ENCODE assay signal across 10 cellular contexts in genomic region chr1:206705744-206706297, GRCh38. TPM values are rescaled to one million over a fixed set of nuclear protein-coding genes. Genes with fewer than 3 reads are reported as not detected.
A peak's percentile ranks its signal among the peaks of the same experiment; 100 is the strongest.
DNase-seq lines count a peak whose midpoint lies in the region; ATAC-seq, FAIRE-seq and TF ChIP-seq lines count a peak whose summit lies in the region.
"Had no signal": no experiment of that assay in that cellular context is flagged by ENCODE, and none has a peak within 500 bp of the region (broad histone marks: within the 10 kb centered on the region; RNA-seq: fewer than 3 reads in every experiment).

No MANE protein-coding gene starts in this region.

- H4K20me1 ChIP-seq in astrocyte (ENCODE audit: insufficient read depth, low read length), result peaks cover 100% of the 10 kb centered on the region

- TF ChIP-seq CTCF in heart left ventricle (IDR thresholded peaks at IDR 0.05) (no peak), astrocyte (IDR thresholded peaks at IDR 0.05; ENCODE audit: insufficient read depth, low read depth, low read length) (no peak), vagina (IDR thresholded peaks at IDR 0.05) (no peak)

- peak in 1 of 5 donors; percentile 38 for DNase-seq in heart left ventricle
- DNase-seq in cardiac septum (ENCODE audit: low spot score), result no peak
- peak; percentile 47 for DNase-seq in astrocyte (ENCODE audit: low read depth)
- DNase-seq in mesenteric fat pad (ENCODE audit: low spot score), result peak; percentile 26
- DNase-seq in vagina (ENCODE audit: extremely low spot score in 2 of 2), result no peak
- DNase-seq in DMS153 treated with DMSO at 0.1 percent for 48 hours (lab: John Stamatoyannopoulos, UW; ENCODE audit: unreplicated experiment), result no peak
- no peak for DNase-seq in NCI-H1092 treated with DMSO at 0.1 percent for 48 hours (lab: John Stamatoyannopoulos, UW)
- DNase-seq: DND-41, SW 1271 had no signal

- ATAC-seq in heart left ventricle, result peak in 2 of 4 donors; percentile 3 to 51
- ATAC-seq in GM21423 (IDR thresholded peaks at IDR 0.05; ENCODE audit: unreplicated experiment), result no peak

- H3K36me3 ChIP-seq in heart left ventricle (peaks cover 0 to 2% (median 0%) of the 10 kb centered on the region in 9 donors), astrocyte (ENCODE audit: insufficient read depth, low read length) (no peaks in the 10 kb centered on the region), vagina (no peaks in the 10 kb centered on the region)

- H3K27me3 Mint-ChIP-seq in astrocyte (ENCODE audit: low read depth, unreplicated experiment), result no peaks in the 10 kb centered on the region

- TF ChIP-seq POLR2A in heart left ventricle (IDR thresholded peaks at IDR 0.05) (no peak), vagina (IDR thresholded peaks at IDR 0.05) (no peak)

- no peaks in the 10 kb centered on the region for H3K9me3 Mint-ChIP-seq in astrocyte (ENCODE audit: unreplicated experiment)

- peak overlapping the region; percentile 18 for H3K4me3 Mint-ChIP-seq in astrocyte (ENCODE audit: unreplicated experiment)

- H3K9me3 ChIP-seq in heart left ventricle (no peaks in the 10 kb centered on the region), astrocyte (ENCODE audit: insufficient read depth, low read depth, low read length) (no peaks in the 10 kb centered on the region), vagina (no peaks in the 10 kb centered on the region)

- intact Hi-C loops in heart left ventricle (cut with DNase I), result loop anchor here in 1 of 10 donors (2.0 kb wide), 1 partner anchor 19 kb away; no protein-coding TSS in a partner anchor
- intact Hi-C loops in cardiac septum (cut with DNase I), result no loop called here
- intact Hi-C loops in vagina (cut with DNase I), result no loop called here

- H3K4me1 Mint-ChIP-seq in astrocyte (ENCODE audit: low read depth, unreplicated experiment), result peaks cover 69% of the 10 kb centered on the region

- H3K27ac ChIP-seq in heart left ventricle (peak overlapping the region; percentile 42 to 82 (median 68)), astrocyte (ENCODE audit: low read depth, low read length) (peak overlapping the region; percentile 48), vagina (peak overlapping the region; percentile 65)

- WGBS in heart left ventricle, 4 donors, result 14 to 25% (median 22%) methylated on average over 8 of the region's 8 CpGs

- peak overlapping the region; percentile 27 for H3K9ac ChIP-seq in astrocyte (ENCODE audit: low read length)

- H3K79me2 ChIP-seq in astrocyte (ENCODE audit: insufficient read depth, low read length), result peaks cover 100% of the 10 kb centered on the region

- no peak overlapping the region for H3K27ac Mint-ChIP-seq in astrocyte (ENCODE audit: unreplicated experiment)

- H3K27me3 ChIP-seq in heart left ventricle, result no peaks in the 10 kb centered on the region
- no peaks in the 10 kb centered on the region for H3K27me3 ChIP-seq in astrocyte (ENCODE audit: insufficient read depth, low read length)
- H3K27me3 ChIP-seq in vagina, result no peaks in the 10 kb centered on the region

- H3K4me2 ChIP-seq in astrocyte (ENCODE audit: low read length), result peak overlapping the region; percentile 62

- H3K36me3 Mint-ChIP-seq in astrocyte (ENCODE audit: low read depth, unreplicated experiment), result no peaks in the 10 kb centered on the region

- peaks cover 45 to 100% (median 94%) of the 10 kb centered on the region in 12 donors for H3K4me1 ChIP-seq in heart left ventricle
- peaks cover 34% of the 10 kb centered on the region for H3K4me1 ChIP-seq in astrocyte (ENCODE audit: insufficient read depth, low read length)
- peaks cover 78% of the 10 kb centered on the region for H3K4me1 ChIP-seq in vagina

- H2AFZ ChIP-seq in astrocyte (ENCODE audit: low read depth, low read length), result no peak overlapping the region

- FAIRE-seq in astrocyte (lab: Jason Lieb, UNC), result no peak

- peak overlapping the region in 1 of 12 donors; percentile 4 for H3K4me3 ChIP-seq in heart left ventricle
- H3K4me3 ChIP-seq in astrocyte (ENCODE audit: insufficient read depth, low read depth, low read length), result no peak overlapping the region
- no peak overlapping the region for H3K4me3 ChIP-seq in vagina

RNA-seq across cellular contexts. Expression of gene MAPKAPK2, which starts 21.1 kb away (rescaled TPM):
- total RNA-seq in heart left ventricle (100 to 1,000 TPM; 163 to 327 (median 223) TPM), cardiac septum (242 TPM), astrocyte (104 and 108 TPM in 2 replicates), mesenteric fat pad (103 TPM), vagina (51.1 TPM)
- polyA plus RNA-seq in heart left ventricle, result 100 to 1,000 TPM; 126 to 227 TPM

Comparison
In these comparisons a context has a peak if more than half of its experiments do, and no peak if none do; other contexts are left out.
1. DNase-seq: peak in astrocyte (single experiment) and mesenteric fat pad (single experiment); none in cardiac septum (single experiment), vagina (0 of 2), DMS153 treated with DMSO at 0.1 percent for 48 hours (single experiment) and NCI-H1092 treated with DMSO at 0.1 percent for 48 hours (single experiment).
2. Peak in every context shown above with its lines, with median percentiles within 50 percentile points of each other: H3K27ac ChIP-seq.